Comparison of ENCODE assay signal across 14 cellular contexts in genomic region chr14:59215757-59216156, GRCh38. TPM values are rescaled to one million over a fixed set of nuclear protein-coding genes. Genes with fewer than 3 reads are reported as not detected.
DNase-seq lines count a peak whose midpoint lies in the region; ATAC-seq and TF ChIP-seq lines count a peak whose summit lies in the region.
"Had no signal": no experiment of that assay in that cellular context is flagged by ENCODE, and none has a peak within 500 bp of the region (broad histone marks: within the 10 kb centered on the region; RNA-seq: fewer than 3 reads in every experiment).

No MANE protein-coding gene starts in this region.

- CTCF ChIA-PET in OCI-LY7 (lab: Charles Lee; ENCODE audit: unreplicated experiment): no interaction called here

- H3K4me2 ChIP-seq in hepatocyte (peak overlapping the region; percentile 61), OCI-LY7 (ENCODE audit: low read length) (no peak overlapping the region)
- H3K4me2 ChIP-seq: PC-9 had no signal

- H3K4me1 ChIP-seq in heart right ventricle: peaks cover 22 to 100% (median 78%) of the 10 kb centered on the region in 9 donors
- peaks cover 47% of the 10 kb centered on the region for H3K4me1 ChIP-seq in hepatocyte (ENCODE audit: insufficient read depth)
- peaks cover 46% of the 10 kb centered on the region for H3K4me1 ChIP-seq in rectal smooth muscle tissue (ENCODE audit: control insufficient read depth, insufficient read depth, low read length)
- peaks cover 55% of the 10 kb centered on the region for H3K4me1 ChIP-seq in vagina
- H3K4me1 ChIP-seq in OCI-LY7 (ENCODE audit: insufficient read depth, low read length, poor library complexity, severe bottlenecking): peaks cover 28% of the 10 kb centered on the region

- TF ChIP-seq POLR2A in vagina (IDR thresholded peaks at IDR 0.05): no peak

- H3K9me3 ChIP-seq in heart right ventricle (no peaks in the 10 kb centered on the region), hepatocyte (ENCODE audit: low read depth) (no peaks in the 10 kb centered on the region), vagina (no peaks in the 10 kb centered on the region), OCI-LY7 (ENCODE audit: low read length) (0 out of 2 replicates have a peak, but pooled peaks cover 5% of the 10 kb centered on the region)
- H3K9me3 ChIP-seq: neutrophil had no signal

- H3K27ac ChIP-seq in heart right ventricle: peak overlapping the region in 9 of 10 donors; percentile 2 to 74 (median 54)
- peak overlapping the region; percentile 6 for H3K27ac ChIP-seq in hepatocyte
- peak overlapping the region; percentile 77 for H3K27ac ChIP-seq in rectal smooth muscle tissue (ENCODE audit: low read depth, low read length)
- H3K27ac ChIP-seq in vagina: peak overlapping the region; percentile 17
- no peak overlapping the region for H3K27ac ChIP-seq in OCI-LY7 (ENCODE audit: low read depth, low read length, poor library complexity, severe bottlenecking)
- H3K27ac ChIP-seq: neutrophil, PC-9 had no signal

- DNase-seq in heart right ventricle: no peak
- no peak for DNase-seq in Right ventricle myocardium superior
- no peak for DNase-seq in hepatocyte (ENCODE audit: low spot score)
- DNase-seq in vagina (ENCODE audit: extremely low spot score in 2 of 2): no peak
- DNase-seq in OCI-LY7 (ENCODE audit: low spot score): no peak
- no peak for DNase-seq in NCI-H1694 (lab: John Stamatoyannopoulos, UW)
- DNase-seq in sciatic nerve (ENCODE audit: low spot score): no peak
- DNase-seq: activated naive CD8-positive, alpha-beta T cell treated with anti-CD3 and anti-CD28 coated beads, Interleukin-2, amount 50 U/mL, for 24 hours; effector CD8-positive, alpha-beta T cell; PC-9; stimulated activated CD4-positive, alpha-beta T cell treated with anti-CD3 and anti-CD28 coated beads, Interleukin-2, amount 100 ng/mL, for 24 hours had no signal

- H3K36me3 ChIP-seq in heart right ventricle: no peaks in the 10 kb centered on the region
- no peaks in the 10 kb centered on the region for H3K36me3 ChIP-seq in hepatocyte (replicated peaks; ENCODE audit: insufficient read depth, low read depth)
- H3K36me3 ChIP-seq in rectal smooth muscle tissue (ENCODE audit: control insufficient read depth, insufficient read depth, low read length): no peaks in the 10 kb centered on the region
- no peaks in the 10 kb centered on the region for H3K36me3 ChIP-seq in vagina
- peaks cover 27% of the 10 kb centered on the region for H3K36me3 ChIP-seq in OCI-LY7 (ENCODE audit: insufficient read depth, low read length)
- H3K36me3 ChIP-seq: neutrophil had no signal

- H3K9ac ChIP-seq in rectal smooth muscle tissue (ENCODE audit: low read length): no peak overlapping the region

- BruUV-seq in OCI-LY7 (replicated peaks; lab: Mats Ljungman, UMichigan): no TSS peak

- ATAC-seq in heart right ventricle: peak in 2 of 8 donors; percentile 2 to 22
- ATAC-seq in Right ventricle myocardium superior (ENCODE audit: poor library complexity): no peak
- no peak for ATAC-seq in sciatic nerve
- ATAC-seq: activated CD4-positive, CD25-positive, alpha-beta regulatory T cell treated with anti-CD3 and anti-CD28 coated beads, Interleukin-2, amount 50 U/mL, for 24 hours; activated naive CD8-positive, alpha-beta T cell treated with anti-CD3 and anti-CD28 coated beads, Interleukin-2, amount 50 U/mL, for 24 hours had no signal

- H3K9me2 ChIP-seq in hepatocyte (replicated peaks; ENCODE audit: insufficient read depth) (no peaks in the 10 kb centered on the region), OCI-LY7 (ENCODE audit: insufficient read depth, low read length) (no peaks in the 10 kb centered on the region)

- H3K27me3 ChIP-seq in heart right ventricle: no peaks in the 10 kb centered on the region
- H3K27me3 ChIP-seq in hepatocyte: no peaks in the 10 kb centered on the region
- H3K27me3 ChIP-seq in rectal smooth muscle tissue (ENCODE audit: control insufficient read depth, insufficient read depth, low read length): no peaks in the 10 kb centered on the region
- H3K27me3 ChIP-seq in vagina: no peaks in the 10 kb centered on the region
- H3K27me3 ChIP-seq: neutrophil had no signal

- WGBS in heart right ventricle, 2 donors: 65 to 69% methylated on average over 4 of the region's 4 CpGs
- WGBS in hepatocyte (ENCODE audit: low lambda C conversion rate, missing lambda C conversion rate): 73% methylated on average over 4 of the region's 4 CpGs

- peaks cover 84% of the 10 kb centered on the region for H3K79me2 ChIP-seq in hepatocyte
- H3K79me2 ChIP-seq in OCI-LY7 (ENCODE audit: insufficient read depth, low read depth, low read length): peaks cover 98% of the 10 kb centered on the region

- H3K4me3 ChIP-seq in heart right ventricle (no peak overlapping the region), hepatocyte (no peak overlapping the region), rectal smooth muscle tissue (ENCODE audit: low read length) (peak overlapping the region; percentile 1), vagina (no peak overlapping the region), OCI-LY7 (ENCODE audit: low read depth, low read length, poor library complexity, severe bottlenecking) (no peak overlapping the region)
- H3K4me3 ChIP-seq: PC-9 had no signal

- H4K20me1 ChIP-seq in hepatocyte (ENCODE audit: insufficient read depth, poor library complexity, severe bottlenecking) (peaks cover 31% of the 10 kb centered on the region), OCI-LY7 (ENCODE audit: insufficient read depth, low read length) (peaks cover 13% of the 10 kb centered on the region; the same call in 1 of the 2 replicates)

- TF ChIP-seq CTCF in heart right ventricle (IDR thresholded peaks at IDR 0.05): no peak
- no peak for TF ChIP-seq CTCF in hepatocyte (IDR thresholded peaks at IDR 0.05; ENCODE audit: poor library complexity)
- no peak for TF ChIP-seq CTCF in vagina (IDR thresholded peaks at IDR 0.05)
- no peak for TF ChIP-seq CTCF in OCI-LY7 (conservative IDR thresholded peaks at IDR 0.05; ENCODE audit: low read length)

- H2AFZ ChIP-seq in hepatocyte (no peak overlapping the region), OCI-LY7 (ENCODE audit: low read length) (no peak overlapping the region)
- H2AFZ ChIP-seq: PC-9 had no signal

- POLR2A ChIA-PET in OCI-LY7 (lab: Charles Lee): interaction anchor here (0.8 kb wide), 1 partner anchor 89 kb away, joined by 4 read pairs; no protein-coding TSS in a partner anchor

- intact Hi-C loops in heart right ventricle (cut with DNase I) (no loop called here), Right ventricle myocardium superior (cut with DNase I) (no loop called here), vagina (cut with DNase I) (no loop called here), OCI-LY7 (cut with micrococcal nuclease; ENCODE audit: unreplicated experiment) (no loop called here), sciatic nerve (cut with DNase I) (loop anchor here (10.0 kb wide), 1 partner anchor 1429 kb away; the partner anchor contains the start of gene SIX1)

RNA-seq across cellular contexts. Expression of gene DAAM1, which starts 27.3 kb away (rescaled TPM):
- total RNA-seq in heart right ventricle: 100 to 1,000 TPM in 1 of 10 donors, 10 to 100 TPM in 9; 72.3 to 102 (median 77.7) TPM
- polyA plus RNA-seq in heart right ventricle: 10 to 100 TPM; 22.8 to 30.4 TPM
- total RNA-seq in Right ventricle myocardium superior: 104 TPM
- 23.1 and 23.7 TPM in 2 replicates for total RNA-seq in hepatocyte
- polyA plus RNA-seq in hepatocyte: 19.0 and 21.6 TPM in 2 replicates
- total RNA-seq in vagina: 42.0 TPM
- 28.7 and 30.1 TPM in 2 replicates for total RNA-seq in OCI-LY7 (2014; rRNA removed; shearing (Covaris generic))
- 69.4 and 72.8 TPM in 2 replicates for total RNA-seq in OCI-LY7 (2022)
- total RNA-seq in sciatic nerve: 68.6 TPM
